In the genomic region with DNA sequence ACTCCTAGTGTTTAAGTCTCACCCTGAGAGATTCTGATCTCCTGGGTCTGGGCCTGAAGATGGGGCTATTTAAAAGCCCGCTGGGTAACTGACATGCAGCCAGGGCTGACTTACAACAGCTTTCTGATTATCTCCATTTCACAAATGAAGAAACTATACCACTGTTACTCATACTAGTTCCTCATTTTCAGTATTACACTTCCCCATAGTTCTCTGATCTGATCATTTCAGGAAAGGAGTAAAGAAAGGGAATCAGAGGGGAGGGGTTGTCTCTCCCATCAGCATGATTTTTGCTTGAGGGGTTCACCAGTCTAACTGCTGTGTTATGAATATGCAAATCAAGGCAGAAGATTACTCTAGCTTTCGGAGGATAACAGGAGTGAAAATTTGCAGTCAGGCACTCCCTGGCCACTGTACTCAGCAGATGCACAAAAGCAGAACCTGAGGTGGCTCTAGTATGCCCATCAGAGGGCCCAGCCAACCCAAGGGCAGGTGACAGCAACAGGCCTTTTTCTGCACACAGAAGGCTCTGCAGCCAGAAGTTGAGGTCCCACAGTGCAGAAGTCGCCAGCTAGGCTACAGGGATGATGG, we compare ENCODE assay signal across 8 cellular contexts. TPM values are rescaled to one million over a fixed set of nuclear protein-coding genes. Genes with fewer than 3 reads are reported as not detected.
A peak's percentile ranks its signal among the peaks of the same experiment; 100 is the strongest.
DNase-seq lines count a peak whose midpoint lies in the region; ATAC-seq lines count a peak whose summit lies in the region.

No MANE protein-coding gene starts in this region.

- DNase-seq in NCI-H526 (lab: John Stamatoyannopoulos, UW) (peak; percentile 39 to 76), medulla oblongata (ENCODE audit: extremely low spot score) (peak; percentile 44), H4 (ENCODE audit: low spot score) (no peak), kidney glomerular epithelial cell (lab: John Stamatoyannopoulos, UW) (no peak), DMS 273 treated with DMSO at 0.1 percent for 48 hours (lab: John Stamatoyannopoulos, UW) (no peak), DMS53 treated with DMSO at 0.1 percent for 48 hours (lab: John Stamatoyannopoulos, UW; ENCODE audit: unreplicated experiment) (no peak)

- ATAC-seq in GM18861 (IDR thresholded peaks at IDR 0.05; ENCODE audit: unreplicated experiment) (peak; percentile 52), HG02588 (IDR thresholded peaks at IDR 0.05; ENCODE audit: unreplicated experiment) (peak; percentile 67)

RNA-seq across cellular contexts. Expression of gene DAPK2, which starts 59.4 kb away (rescaled TPM):
- 0.16 and 0.39 TPM in 2 replicates for total RNA-seq in H4 (2014; rRNA removed; shearing (Covaris generic))

Comparison
In these comparisons a context has a peak if more than half of its experiments do, and no peak if none do; other contexts are left out.
1. DNase-seq: peak in NCI-H526 (2 of 2) and medulla oblongata (single experiment); none in H4 (single experiment), kidney glomerular epithelial cell (single experiment), DMS 273 treated with DMSO at 0.1 percent for 48 hours (single experiment) and DMS53 treated with DMSO at 0.1 percent for 48 hours (single experiment).